In the genomic region with DNA sequence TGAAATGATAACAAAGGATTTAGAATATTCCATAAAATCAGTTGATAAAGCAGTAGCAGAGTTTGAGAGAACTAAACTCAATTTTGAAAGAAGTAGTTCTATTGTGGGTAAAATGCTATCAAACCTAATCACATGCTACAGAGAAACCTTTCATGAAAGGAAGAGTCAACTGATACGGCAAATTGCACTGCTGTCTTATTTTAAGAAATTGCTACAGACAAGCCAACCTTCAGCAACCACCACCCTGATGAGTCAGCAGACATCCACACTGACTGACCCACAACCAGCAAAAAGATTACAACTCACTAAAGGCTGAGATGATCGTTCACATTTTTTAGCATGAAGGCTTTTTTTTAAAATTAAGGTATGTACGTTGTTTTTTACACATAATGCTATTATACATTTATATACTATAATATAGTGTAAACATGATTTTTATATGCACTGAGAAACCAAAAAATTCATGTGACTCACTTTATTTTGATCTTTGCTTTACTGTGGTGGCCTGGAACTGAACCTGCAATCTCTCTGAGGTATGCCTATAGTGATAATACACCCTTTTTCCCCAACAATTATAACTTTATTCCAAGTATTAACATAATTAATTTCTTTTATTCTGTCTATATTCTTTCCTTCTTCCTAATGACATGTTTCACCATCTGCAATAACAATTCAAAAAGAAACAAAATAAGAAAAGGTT, we compare ENCODE assay signal across 9 cellular contexts.
DNase-seq lines count a peak whose midpoint lies in the region; ATAC-seq, FAIRE-seq and TF ChIP-seq lines count a peak whose summit lies in the region.
"Had no signal": no experiment of that assay in that cellular context is flagged by ENCODE, and none has a peak within 500 bp of the region (broad histone marks: within the 10 kb centered on the region; RNA-seq: fewer than 3 reads in every experiment).

No MANE protein-coding gene starts in this region.

- peak; percentile 85 for FAIRE-seq in GM12891 (lab: Jason Lieb, UNC)

- H3K4me1 ChIP-seq in KMS-11 (ENCODE audit: low read depth, poor library complexity, severe bottlenecking) (peaks cover 16% of the 10 kb centered on the region), adipocyte (ENCODE audit: control insufficient read depth, insufficient read depth, low read length) (peaks cover 35% of the 10 kb centered on the region)
- H3K4me1 ChIP-seq: colonic mucosa had no signal

- no peaks in the 10 kb centered on the region for H4K20me1 ChIP-seq in KMS-11 (ENCODE audit: insufficient read depth)

- DNase-seq in GM12891 (ENCODE audit: insufficient read length, low spot score): no peak
- peak; percentile 81 for DNase-seq in adipocyte (ENCODE audit: low read depth)
- DNase-seq in myocyte (ENCODE audit: low read depth): peak; percentile 70
- no peak for DNase-seq in activated CD8-positive, alpha-beta memory T cell treated with anti-CD3 and anti-CD28 coated beads, Interleukin-2, amount 50 U/mL, for 48 hours
- DNase-seq in HT-29 (ENCODE audit: low spot score): no peak
- DNase-seq in cortex of kidney (lab: John Stamatoyannopoulos, UW): no peak
- DNase-seq: colonic mucosa had no signal

- no peaks in the 10 kb centered on the region for H3K9me3 ChIP-seq in adipocyte (ENCODE audit: control insufficient read depth, low read length)
- H3K9me3 ChIP-seq: colonic mucosa had no signal

- ATAC-seq in HG02884 (IDR thresholded peaks at IDR 0.05; ENCODE audit: unreplicated experiment): no peak

- H2AFZ ChIP-seq in KMS-11 (ENCODE audit: low read depth): no peak overlapping the region

- no peaks in the 10 kb centered on the region for H3K27me3 ChIP-seq in KMS-11 (ENCODE audit: insufficient read depth, low read depth)
- no peaks in the 10 kb centered on the region for H3K27me3 ChIP-seq in adipocyte (replicated peaks; ENCODE audit: control insufficient read depth, insufficient read depth, low read length)
- H3K27me3 ChIP-seq: colonic mucosa had no signal

- no peak for TF ChIP-seq POLR2A in GM12891 (IDR thresholded peaks at IDR 0.05; ENCODE audit: low read depth, low read length)

- no peak for TF ChIP-seq CTCF in KMS-11 (conservative IDR thresholded peaks at IDR 0.05; ENCODE audit: low read depth, low read length)

- no peaks in the 10 kb centered on the region for H3K79me2 ChIP-seq in KMS-11 (ENCODE audit: insufficient read depth, low read depth)

- H3K4me2 ChIP-seq in KMS-11: peak overlapping the region; percentile 34

- H3K36me3 ChIP-seq in KMS-11 (ENCODE audit: insufficient read depth): no peaks in the 10 kb centered on the region
- no peaks in the 10 kb centered on the region for H3K36me3 ChIP-seq in adipocyte (ENCODE audit: control insufficient read depth, insufficient read depth, low read length, severe bottlenecking)
- H3K36me3 ChIP-seq: colonic mucosa had no signal

- H3K4me3 ChIP-seq in KMS-11 (IDR thresholded peaks at IDR 0.05; ENCODE audit: insufficient read depth, low read depth, low read length) (no peak overlapping the region), adipocyte (ENCODE audit: low read length) (peak overlapping the region; percentile 51)
- H3K4me3 ChIP-seq: colonic mucosa had no signal

- H3K27ac ChIP-seq in KMS-11: peak overlapping the region; percentile 30; the same call in 1 of the 2 replicates
- H3K27ac ChIP-seq: colonic mucosa had no signal

- H3K9ac ChIP-seq in KMS-11 (no peak overlapping the region), adipocyte (ENCODE audit: low read length) (peak overlapping the region; percentile 11)

TF ChIP-seq in GM12891, 5 proteins besides CTCF, POLR2A, EP300 and RAD21:
- TF ChIP-seq POU2F2 (IDR thresholded peaks at IDR 0.05; ENCODE audit: low read depth, low read length) (no peak), SPI1 (IDR thresholded peaks at IDR 0.05; ENCODE audit: low read depth, low read length) (no peak), TAF1 (IDR thresholded peaks at IDR 0.05; ENCODE audit: low read depth, low read length) (no peak), PAX5 (IDR thresholded peaks at IDR 0.05; ENCODE audit: insufficient read depth, low read length, severe bottlenecking) (no peak), POLR2AphosphoS5 (IDR thresholded peaks at IDR 0.05; ENCODE audit: low read depth, low read length) (no peak)

Comparison
In these comparisons a context has a peak if more than half of its experiments do, and no peak if none do; other contexts are left out.
1. DNase-seq: peak in adipocyte (single experiment) and myocyte (single experiment); none in GM12891 (single experiment), activated CD8-positive, alpha-beta memory T cell treated with anti-CD3 and anti-CD28 coated beads, Interleukin-2, amount 50 U/mL, for 48 hours (single experiment), HT-29 (single experiment) and cortex of kidney (single experiment).